In the genomic region with DNA sequence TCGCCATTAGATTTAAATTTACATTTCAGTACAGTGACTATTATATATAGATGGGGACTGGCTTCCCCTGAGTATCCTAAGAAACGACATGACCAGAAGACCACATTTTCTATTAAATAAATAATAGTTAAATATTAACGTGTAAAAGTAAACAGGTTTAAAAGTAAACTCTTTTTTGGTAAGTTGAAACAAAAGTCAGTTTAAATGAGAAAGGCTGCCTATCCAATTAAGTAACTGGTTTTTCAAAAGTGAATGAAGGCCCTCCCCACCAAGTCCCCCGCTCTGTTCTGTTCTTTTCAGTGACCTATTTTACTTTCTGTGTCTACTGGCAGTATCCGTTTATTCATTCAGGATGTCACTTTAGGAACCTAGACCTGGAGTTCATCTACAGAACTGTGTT, we compare ENCODE assay signal across 1 cellular context.
TF ChIP-seq lines count a peak whose summit lies in the region.

No MANE protein-coding gene starts in this region.

TF ChIP-seq in liver, 16 proteins besides CTCF, POLR2A, EP300 and RAD21 (continued from another document):
- TF ChIP-seq, protein P1, sequence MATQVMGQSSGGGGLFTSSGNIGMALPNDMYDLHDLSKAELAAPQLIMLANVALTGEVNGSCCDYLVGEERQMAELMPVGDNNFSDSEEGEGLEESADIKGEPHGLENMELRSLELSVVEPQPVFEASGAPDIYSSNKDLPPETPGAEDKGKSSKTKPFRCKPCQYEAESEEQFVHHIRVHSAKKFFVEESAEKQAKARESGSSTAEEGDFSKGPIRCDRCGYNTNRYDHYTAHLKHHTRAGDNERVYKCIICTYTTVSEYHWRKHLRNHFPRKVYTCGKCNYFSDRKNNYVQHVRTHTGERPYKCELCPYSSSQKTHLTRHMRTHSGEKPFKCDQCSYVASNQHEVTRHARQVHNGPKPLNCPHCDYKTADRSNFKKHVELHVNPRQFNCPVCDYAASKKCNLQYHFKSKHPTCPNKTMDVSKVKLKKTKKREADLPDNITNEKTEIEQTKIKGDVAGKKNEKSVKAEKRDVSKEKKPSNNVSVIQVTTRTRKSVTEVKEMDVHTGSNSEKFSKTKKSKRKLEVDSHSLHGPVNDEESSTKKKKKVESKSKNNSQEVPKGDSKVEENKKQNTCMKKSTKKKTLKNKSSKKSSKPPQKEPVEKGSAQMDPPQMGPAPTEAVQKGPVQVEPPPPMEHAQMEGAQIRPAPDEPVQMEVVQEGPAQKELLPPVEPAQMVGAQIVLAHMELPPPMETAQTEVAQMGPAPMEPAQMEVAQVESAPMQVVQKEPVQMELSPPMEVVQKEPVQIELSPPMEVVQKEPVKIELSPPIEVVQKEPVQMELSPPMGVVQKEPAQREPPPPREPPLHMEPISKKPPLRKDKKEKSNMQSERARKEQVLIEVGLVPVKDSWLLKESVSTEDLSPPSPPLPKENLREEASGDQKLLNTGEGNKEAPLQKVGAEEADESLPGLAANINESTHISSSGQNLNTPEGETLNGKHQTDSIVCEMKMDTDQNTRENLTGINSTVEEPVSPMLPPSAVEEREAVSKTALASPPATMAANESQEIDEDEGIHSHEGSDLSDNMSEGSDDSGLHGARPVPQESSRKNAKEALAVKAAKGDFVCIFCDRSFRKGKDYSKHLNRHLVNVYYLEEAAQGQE (IDR thresholded peaks at IDR 0.05) = no peak
- TF ChIP-seq, protein P2, sequence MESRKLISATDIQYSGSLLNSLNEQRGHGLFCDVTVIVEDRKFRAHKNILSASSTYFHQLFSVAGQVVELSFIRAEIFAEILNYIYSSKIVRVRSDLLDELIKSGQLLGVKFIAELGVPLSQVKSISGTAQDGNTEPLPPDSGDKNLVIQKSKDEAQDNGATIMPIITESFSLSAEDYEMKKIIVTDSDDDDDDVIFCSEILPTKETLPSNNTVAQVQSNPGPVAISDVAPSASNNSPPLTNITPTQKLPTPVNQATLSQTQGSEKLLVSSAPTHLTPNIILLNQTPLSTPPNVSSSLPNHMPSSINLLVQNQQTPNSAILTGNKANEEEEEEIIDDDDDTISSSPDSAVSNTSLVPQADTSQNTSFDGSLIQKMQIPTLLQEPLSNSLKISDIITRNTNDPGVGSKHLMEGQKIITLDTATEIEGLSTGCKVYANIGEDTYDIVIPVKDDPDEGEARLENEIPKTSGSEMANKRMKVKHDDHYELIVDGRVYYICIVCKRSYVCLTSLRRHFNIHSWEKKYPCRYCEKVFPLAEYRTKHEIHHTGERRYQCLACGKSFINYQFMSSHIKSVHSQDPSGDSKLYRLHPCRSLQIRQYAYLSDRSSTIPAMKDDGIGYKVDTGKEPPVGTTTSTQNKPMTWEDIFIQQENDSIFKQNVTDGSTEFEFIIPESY (IDR thresholded peaks at IDR 0.05) = no peak
